Comparison of ENCODE assay signal across 1 cellular context in genomic region chr20:61170521-61170920, GRCh38.
TF ChIP-seq lines count a peak whose summit lies in the region.

No MANE protein-coding gene starts in this region.

TF ChIP-seq in H1, 55 proteins besides CTCF, POLR2A, EP300 and RAD21 (continued from another document):
- TF ChIP-seq CHD7 (IDR thresholded peaks at IDR 0.05; ENCODE audit: insufficient replicate concordance, low read length) (no peak), PHF8 (conservative IDR thresholded peaks at IDR 0.05; ENCODE audit: low read depth, low read length) (no peak), KDM1A (IDR thresholded peaks at IDR 0.05; ENCODE audit: borderline replicate concordance, low read length) (no peak), KDM5A (IDR thresholded peaks at IDR 0.05; ENCODE audit: low read length) (no peak), POU5F1 (IDR thresholded peaks at IDR 0.05; ENCODE audit: low read depth, low read length) (peak; percentile 93), TBP (IDR thresholded peaks at IDR 0.05; ENCODE audit: low read depth, low read length) (no peak), POLR2AphosphoS5 (IDR thresholded peaks at IDR 0.05; ENCODE audit: low read depth, low read length) (no peak), JUN (IDR thresholded peaks at IDR 0.05; ENCODE audit: low read depth, low read length) (no peak), RNF2 (IDR thresholded peaks at IDR 0.05; ENCODE audit: borderline replicate concordance, low read depth, low read length, missing control alignments, poor library complexity, severe bottlenecking) (no peak), GTF2F1 (IDR thresholded peaks at IDR 0.05; ENCODE audit: borderline replicate concordance, low read depth, low read length) (no peak), FOSL1 (IDR thresholded peaks at IDR 0.05; ENCODE audit: insufficient read depth, low read depth, low read length) (no peak), SP2 (IDR thresholded peaks at IDR 0.05; ENCODE audit: low read length) (no peak), CEBPB (IDR thresholded peaks at IDR 0.05; ENCODE audit: low read depth, low read length) (no peak), USF2 (IDR thresholded peaks at IDR 0.05; ENCODE audit: low read length) (no peak), SIRT6 (IDR thresholded peaks at IDR 0.05; ENCODE audit: low read length) (no peak), ATF2 (IDR thresholded peaks at IDR 0.05; ENCODE audit: low read length) (no peak), RXRA (IDR thresholded peaks at IDR 0.05; ENCODE audit: insufficient read depth, low read depth, low read length) (no peak), SIX5 (IDR thresholded peaks at IDR 0.05; ENCODE audit: low read depth, low read length) (no peak), NANOG (IDR thresholded peaks at IDR 0.05; ENCODE audit: insufficient read depth, low read depth, low read length, poor library complexity, severe bottlenecking) (no peak), MAX (IDR thresholded peaks at IDR 0.05) (peak; percentile 28; the same call in 1 of the 2 replicates), CBX8 (IDR thresholded peaks at IDR 0.05; ENCODE audit: borderline replicate concordance, low read depth, low read length) (no peak), RBBP5 (IDR thresholded peaks at IDR 0.05; ENCODE audit: borderline replicate concordance, low read depth, low read length) (no peak)
